8 cellular contexts compared by ENCODE assay signal in the genomic region with DNA sequence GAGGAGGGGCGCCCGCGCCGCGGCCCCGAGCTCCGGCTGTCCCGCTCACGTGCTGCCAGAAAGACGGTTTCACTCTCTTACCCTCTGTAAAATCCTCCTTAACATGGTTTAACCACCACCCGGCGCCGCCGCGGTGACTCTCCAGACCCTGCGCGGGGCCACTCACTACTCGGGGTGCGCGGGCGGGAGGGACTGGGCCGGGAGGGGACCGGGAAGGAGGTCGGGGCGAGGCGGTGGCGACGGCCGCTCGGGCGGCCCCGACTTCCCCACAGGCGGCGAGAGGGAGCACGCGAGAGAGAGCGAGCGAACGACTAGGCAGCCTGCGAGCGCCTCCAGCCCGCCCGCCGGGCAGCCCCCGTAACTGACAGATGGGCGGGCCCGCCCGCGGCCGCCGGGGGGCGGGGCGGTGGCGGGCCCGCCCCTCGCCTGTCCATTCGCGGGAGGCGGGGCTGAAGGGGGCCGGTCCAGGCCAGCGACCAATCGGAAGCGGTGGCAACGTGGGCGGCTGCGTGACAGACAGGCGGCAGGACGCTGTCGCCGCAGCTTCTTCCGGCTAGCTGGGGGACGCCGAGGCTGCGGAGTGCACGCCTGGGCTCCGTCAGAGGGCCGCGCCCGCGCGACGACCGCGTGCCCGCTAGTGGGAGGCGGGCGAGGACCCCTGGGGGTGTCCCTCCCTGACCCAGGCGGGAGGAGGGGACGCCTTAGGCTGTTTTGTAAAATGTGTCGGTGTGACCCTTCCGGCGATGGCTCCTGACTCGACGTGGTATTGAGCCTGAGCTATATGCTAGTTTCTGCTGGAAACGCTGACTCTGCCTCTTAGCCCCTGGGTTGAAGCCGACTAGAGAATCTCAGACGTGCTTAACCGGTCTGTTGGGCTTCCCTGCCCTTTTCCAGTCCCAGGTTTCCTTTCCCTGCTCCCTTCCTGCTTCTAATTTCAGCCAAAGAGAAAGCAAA. TPM values are rescaled to one million over a fixed set of nuclear protein-coding genes. Genes with fewer than 3 reads are reported as not detected.
A peak's percentile ranks its signal among the peaks of the same experiment; 100 is the strongest.
DNase-seq lines count a peak whose midpoint lies in the region; ATAC-seq, FAIRE-seq and TF ChIP-seq lines count a peak whose summit lies in the region.

EEA1 (minus strand) TSS at position 334 of the 954 bp plus-strand sequence; CDS start at position 105, 229 bp downstream.

- peaks cover 0 to 9% of the 10 kb centered on the region in 2 donors for H3K4me1 ChIP-seq in kidney (ENCODE audit: control insufficient read depth in 1 of 2, insufficient read depth in 1 of 2, low read depth in 1 of 2, low read length in 2 of 2)

- TF ChIP-seq CTCF in kidney (IDR thresholded peaks at IDR 0.05; ENCODE audit: borderline replicate concordance, extremely low read depth, insufficient read depth), result no peak

- DNase-seq in AG20443 (ENCODE audit: low spot score), result peak; percentile 99
- DNase-seq in NCI-H446 treated with DMSO at 0.1 percent for 48 hours (lab: John Stamatoyannopoulos, UW), result peak; percentile 91
- peak; percentile 96 for DNase-seq in activated CD4-positive, CD25-positive, alpha-beta regulatory T cell treated with anti-CD3 and anti-CD28 coated beads, Interleukin-2, amount 50 U/mL, for 72 hours
- peak; percentile 64 to 85 for DNase-seq in cerebellar nuclear complex (lab: John Stamatoyannopoulos, UW)
- peak; percentile 99 for DNase-seq in kidney
- DNase-seq in stimulated activated CD4-positive, alpha-beta T cell treated with anti-CD3 and anti-CD28 coated beads, Interleukin-15, amount 100 ng/mL, for 24 hours, result peak; percentile 99

- H3K9ac ChIP-seq in kidney (ENCODE audit: low read length in 2 of 2), result peak within 1 kb of the TSS; percentile 98

- no peaks in the 10 kb centered on the region for H3K36me3 ChIP-seq in kidney (ENCODE audit: control insufficient read depth in 1 of 2, insufficient read depth in 2 of 2, low read length in 2 of 2)

- no peaks in the 10 kb centered on the region for H3K9me3 ChIP-seq in kidney (ENCODE audit: control insufficient read depth in 1 of 2, low read length in 2 of 2)

- intact Hi-C loops in kidney (cut with DNase I), result no loop called here

- peak within 1 kb of the TSS; percentile 96 for H3K4me3 ChIP-seq in kidney (ENCODE audit: low read length in 2 of 2)

- FAIRE-seq in kidney (lab: Jason Lieb, UNC), result no peak

- H3K27ac ChIP-seq in kidney (ENCODE audit: low read depth in 2 of 2, low read length in 2 of 2), result peak within 1 kb of the TSS; percentile 99

- ATAC-seq in GM19035 (IDR thresholded peaks at IDR 0.05; ENCODE audit: unreplicated experiment) (peak; percentile 90), HG03354 (IDR thresholded peaks at IDR 0.05; ENCODE audit: poor library complexity, severe bottlenecking, unreplicated experiment) (peak; percentile 87)

RNA-seq across cellular contexts. Expression of gene EEA1, which starts in this region (rescaled TPM):
- 30.2 TPM for total RNA-seq in kidney
- polyA plus RNA-seq in kidney (ENCODE audit: insufficient read depth, low read depth, low replicate concordance), result 2.5 TPM

Comparison
In these comparisons a context has a peak if more than half of its experiments do, and no peak if none do; other contexts are left out.
1. Peak in every context shown above with its lines: DNase-seq, ATAC-seq, H3K4me3 ChIP-seq and H3K27ac ChIP-seq.